26 cellular contexts compared by ENCODE assay signal in the genomic region with DNA sequence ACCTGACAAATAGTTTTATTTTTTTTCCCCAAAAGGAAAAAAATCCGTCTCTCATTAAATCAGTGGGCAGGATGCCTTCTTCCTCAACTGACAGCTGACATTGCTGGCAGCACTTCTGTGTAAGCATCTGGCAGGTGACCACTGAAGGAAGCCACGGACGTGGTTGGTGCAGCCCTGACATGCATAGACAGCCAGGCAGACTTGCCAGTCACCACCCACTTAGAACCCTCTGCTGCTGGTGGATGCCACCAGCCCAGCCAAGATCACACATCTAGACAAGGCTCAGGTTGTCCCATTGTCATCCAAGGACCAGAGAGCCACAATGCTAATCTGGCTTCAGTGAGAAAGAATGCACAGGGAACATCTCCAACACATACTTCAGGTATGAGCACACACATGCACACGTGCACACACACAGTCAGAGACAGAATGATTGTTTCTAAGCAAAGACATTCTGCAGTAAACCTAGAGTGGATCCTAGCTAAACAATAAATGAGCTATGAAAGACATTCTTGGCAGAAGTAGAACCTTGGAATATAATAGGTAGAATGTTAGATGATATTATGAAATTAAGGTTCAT. TPM values are rescaled to one million over a fixed set of nuclear protein-coding genes. Genes with fewer than 3 reads are reported as not detected.
A peak's percentile ranks its signal among the peaks of the same experiment; 100 is the strongest.
DNase-seq lines count a peak whose midpoint lies in the region; ATAC-seq, FAIRE-seq and TF ChIP-seq lines count a peak whose summit lies in the region.
"Had no signal": no experiment of that assay in that cellular context is flagged by ENCODE, and none has a peak within 500 bp of the region (broad histone marks: within the 10 kb centered on the region; RNA-seq: fewer than 3 reads in every experiment).

No MANE protein-coding gene starts in this region.

- no peak overlapping the region for H3K9ac ChIP-seq in IMR-90 (ENCODE audit: low read depth, low read length)
- H3K9ac ChIP-seq in mammary epithelial cell (ENCODE audit: insufficient read depth, low read length), result no peak overlapping the region
- no peak overlapping the region for H3K9ac ChIP-seq in keratinocyte (ENCODE audit: control insufficient read depth, extremely low read depth, insufficient read depth, low read length)

- H3K9me3 ChIP-seq in IMR-90 (ENCODE audit: control insufficient read depth, insufficient read depth, low read length), result no peaks in the 10 kb centered on the region
- no peaks in the 10 kb centered on the region for H3K9me3 ChIP-seq in mammary epithelial cell (replicated peaks; ENCODE audit: insufficient read depth, low read length)
- no peaks in the 10 kb centered on the region for H3K9me3 ChIP-seq in keratinocyte (ENCODE audit: control insufficient read depth, low read depth, low read length)
- H3K9me3 ChIP-seq in right lobe of liver, result no peaks in the 10 kb centered on the region
- H3K9me3 ChIP-seq: A549, HAP-1 had no signal

- no peak overlapping the region for H4K91ac ChIP-seq in IMR-90 (ENCODE audit: insufficient read depth, low read depth, low read length)

- no peaks in the 10 kb centered on the region for H3K27me3 Mint-ChIP-seq in activated CD4-positive, alpha-beta T cell treated with anti-CD3 and anti-CD28 coated beads for 36 hours

- intact Hi-C loops in IMR-90 (cut with micrococcal nuclease), result no loop called here
- intact Hi-C loops in mammary epithelial cell (cut with micrococcal nuclease), result no loop called here
- intact Hi-C loops in right lobe of liver (cut with DNase I), result no loop called here
- intact Hi-C loops in activated CD4-positive, alpha-beta T cell treated with anti-CD3 and anti-CD28 coated beads for 36 hours (cut with DNase I, micrococcal nuclease), result no loop called here
- intact Hi-C loops in cardiac septum (cut with DNase I), result no loop called here

- DNase-seq in IMR-90 (no peak), mammary epithelial cell (peak; percentile 30), keratinocyte (ENCODE audit: low read depth, low spot score) (no peak), right lobe of liver (no peak), cardiac septum (ENCODE audit: low spot score) (no peak)
- DNase-seq in stimulated activated effector memory CD8-positive, alpha-beta T cell treated with anti-CD3 and anti-CD28 coated beads, Interleukin-12 subunit alpha, Interleukin-12 subunit beta, amount 100 ng/mL, for 72 hours (ENCODE audit: low spot score in 2 of 2), result no peak
- no peak for DNase-seq in activated CD4-positive, alpha-beta T cell treated with anti-CD3 and anti-CD28 coated beads for 36 hours
- DNase-seq: Calu3; DMS79 treated with DMSO at 0.1 percent for 48 hours; GF-D8; GOT3; HFFc6; KG1; NCI-H1048; NCI-H1417; NCI-H1694; NCI-H2029 treated with DMSO at 0.1 percent for 48 hours; NCI-H446 treated with DMSO at 0.1 percent for 48 hours; NCI-H526; NCI-H82; NK-92 treated with Interleukin-12 subunit alpha and Interleukin-12 subunit beta, amount 100 ng/mL, for 24 hours; SIG-M5 had no signal

- no peak overlapping the region for H3K18ac ChIP-seq in IMR-90 (ENCODE audit: low read depth, low read length)

- H2BK5ac ChIP-seq in IMR-90 (ENCODE audit: low read depth, low read length, poor library complexity, severe bottlenecking), result no peak overlapping the region

- H4K20me1 ChIP-seq in IMR-90 (ENCODE audit: insufficient read depth, low read length), result no peaks in the 10 kb centered on the region
- H4K20me1 ChIP-seq in mammary epithelial cell (ENCODE audit: insufficient read depth, low read length), result no peaks in the 10 kb centered on the region
- H4K20me1 ChIP-seq in keratinocyte (ENCODE audit: control insufficient read depth, extremely low read depth, insufficient read depth, low read length), result no peaks in the 10 kb centered on the region

- CTCF ChIA-PET in IMR-90 (lab: Yijun Ruan, JAX) (no interaction called here), mammary epithelial cell (lab: Charles Lee; ENCODE audit: low non-redundant PET) (no interaction called here)
- CTCF ChIA-PET in activated CD4-positive, alpha-beta T cell treated with anti-CD3 and anti-CD28 coated beads for 36 hours (lab: Charles Lee), result interaction anchor here (0.5 kb wide), 1 partner anchor 128 kb away, joined by 4 read pairs; no protein-coding TSS in a partner anchor

- H2BK15ac ChIP-seq in IMR-90 (ENCODE audit: low read depth, low read length), result no peak overlapping the region

- no peak overlapping the region for H3K27ac Mint-ChIP-seq in stimulated activated effector memory CD8-positive, alpha-beta T cell treated with anti-CD3 and anti-CD28 coated beads, Interleukin-12 subunit alpha, Interleukin-12 subunit beta, amount 100 ng/mL, for 72 hours
- no peak overlapping the region for H3K27ac Mint-ChIP-seq in activated CD4-positive, alpha-beta T cell treated with anti-CD3 and anti-CD28 coated beads for 36 hours
- H3K27ac Mint-ChIP-seq: HFFc6 had no signal

- H3K4me1 Mint-ChIP-seq in stimulated activated effector memory CD8-positive, alpha-beta T cell treated with anti-CD3 and anti-CD28 coated beads, Interleukin-12 subunit alpha, Interleukin-12 subunit beta, amount 100 ng/mL, for 72 hours, result no peaks in the 10 kb centered on the region
- H3K4me1 Mint-ChIP-seq in activated CD4-positive, alpha-beta T cell treated with anti-CD3 and anti-CD28 coated beads for 36 hours, result no peaks in the 10 kb centered on the region

- H3K56ac ChIP-seq in IMR-90 (ENCODE audit: extremely low read depth, insufficient read depth, low read length), result no peak overlapping the region

- H3K36me3 ChIP-seq in IMR-90 (ENCODE audit: control insufficient read depth, insufficient read depth, low read length) (no peaks in the 10 kb centered on the region), mammary epithelial cell (ENCODE audit: insufficient read depth, low read length) (no peaks in the 10 kb centered on the region), keratinocyte (ENCODE audit: control insufficient read depth in 2 of 2, extremely low read depth in 1 of 2, insufficient read depth in 2 of 2, low read length in 2 of 2) (no peaks in the 10 kb centered on the region), right lobe of liver (no peaks in the 10 kb centered on the region)
- H3K36me3 ChIP-seq: HAP-1 had no signal

- H2AFZ ChIP-seq in IMR-90 (replicated peaks; ENCODE audit: low read length, poor library complexity) (no peak overlapping the region), mammary epithelial cell (ENCODE audit: low read depth, low read length) (peak overlapping the region; percentile 6), keratinocyte (ENCODE audit: control insufficient read depth, low read length) (no peak overlapping the region)

- H2BK20ac ChIP-seq in IMR-90 (ENCODE audit: low read depth, low read length), result no peak overlapping the region

- no peak overlapping the region for H4K8ac ChIP-seq in IMR-90 (ENCODE audit: low read depth in 2 of 2, low read length in 2 of 2)

- in situ Hi-C loops in IMR-90 (cut with MboI; ENCODE audit: low sequenced_read_pairs) (no loop called here), mammary epithelial cell (cut with MboI; ENCODE audit: low sequenced_read_pairs in 2 of 2) (no loop called here)

- H3K27me3 ChIP-seq in IMR-90 (ENCODE audit: control insufficient read depth, insufficient read depth, low read length), result no peaks in the 10 kb centered on the region
- no peaks in the 10 kb centered on the region for H3K27me3 ChIP-seq in mammary epithelial cell (ENCODE audit: insufficient read depth, low read length)
- no peaks in the 10 kb centered on the region for H3K27me3 ChIP-seq in keratinocyte (ENCODE audit: control insufficient read depth, extremely low read depth, insufficient read depth, low read length)
- H3K27me3 ChIP-seq in right lobe of liver, result no peaks in the 10 kb centered on the region

- no CpG with 5 or more reads among the region's 4 CpGs for WGBS in IMR-90 (ENCODE audit: extremely low coverage in 2 of 2, insufficient read length in 1 of 2), 2 experiments
- WGBS in mammary epithelial cell (ENCODE audit: low coverage, missing lambda C conversion rate), result 0% methylated on average over 2 of the region's 4 CpGs
- 57% methylated on average over 4 of the region's 4 CpGs for WGBS in right lobe of liver (ENCODE audit: insufficient coverage, low coverage, low lambda C conversion rate, missing lambda C conversion rate)

- H3K79me1 ChIP-seq in IMR-90 (ENCODE audit: low read depth in 1 of 2, low read length in 2 of 2), result no peaks in the 10 kb centered on the region

- TF ChIP-seq POLR2A in IMR-90 (IDR thresholded peaks at IDR 0.05; ENCODE audit: low read depth, low read length) (no peak), right lobe of liver (IDR thresholded peaks at IDR 0.05) (no peak)

- H3K23ac ChIP-seq in IMR-90 (ENCODE audit: low read depth, low read length), result no peak overlapping the region

- no peak overlapping the region for H3K4me3 Mint-ChIP-seq in stimulated activated effector memory CD8-positive, alpha-beta T cell treated with anti-CD3 and anti-CD28 coated beads, Interleukin-12 subunit alpha, Interleukin-12 subunit beta, amount 100 ng/mL, for 72 hours
- H3K4me3 Mint-ChIP-seq in activated CD4-positive, alpha-beta T cell treated with anti-CD3 and anti-CD28 coated beads for 36 hours, result no peak overlapping the region
- H3K4me3 Mint-ChIP-seq: HFFc6 had no signal

- no peak for TF ChIP-seq RAD21 in IMR-90 (IDR thresholded peaks at IDR 0.05; ENCODE audit: low read length)

- no peak overlapping the region for H4K5ac ChIP-seq in IMR-90 (ENCODE audit: low read depth, low read length)

- no peak overlapping the region for H3K27ac ChIP-seq in IMR-90 (ENCODE audit: insufficient read depth, low read length)
- no peak overlapping the region for H3K27ac ChIP-seq in mammary epithelial cell (ENCODE audit: insufficient read depth, low read depth, low read length)
- H3K27ac ChIP-seq in keratinocyte (ENCODE audit: control insufficient read depth, insufficient read depth, low read length), result no peak overlapping the region
- H3K27ac ChIP-seq in right lobe of liver, result no peak overlapping the region
- H3K27ac ChIP-seq: A549, SK-N-MC had no signal

- peaks cover 16% of the 10 kb centered on the region for H3K9me1 ChIP-seq in IMR-90 (ENCODE audit: insufficient read depth, low read length)
- H3K9me1 ChIP-seq in keratinocyte (ENCODE audit: control insufficient read depth, extremely low read depth, insufficient read depth, low read length), result no peaks in the 10 kb centered on the region

- dilution Hi-C loops in IMR-90 (cut with HindIII; ENCODE audit: low sequenced_read_pairs, unreplicated experiment) (no loop called here), mammary epithelial cell (cut with HindIII; ENCODE audit: low sequenced_read_pairs) (no loop called here), keratinocyte (cut with MboI; ENCODE audit: extremely low pct_ligation_motif_present, low sequenced_read_pairs) (no loop called here)

- ATAC-seq in IMR-90 (ENCODE audit: low read depth) (no peak), right lobe of liver (no peak)
- ATAC-seq in stimulated activated effector memory CD8-positive, alpha-beta T cell treated with anti-CD3 and anti-CD28 coated beads, Interleukin-12 subunit alpha, Interleukin-12 subunit beta, amount 100 ng/mL, for 72 hours, result peak; percentile 42
- ATAC-seq in activated CD4-positive, alpha-beta T cell treated with anti-CD3 and anti-CD28 coated beads for 36 hours, result no peak
- ATAC-seq: A549 had no signal

- no peaks in the 10 kb centered on the region for H3K79me2 ChIP-seq in mammary epithelial cell (ENCODE audit: insufficient read depth, low read length)
- H3K79me2 ChIP-seq in keratinocyte (ENCODE audit: control insufficient read depth, insufficient read depth, low read length), result no peaks in the 10 kb centered on the region

- TF ChIP-seq CTCF in IMR-90 (conservative IDR thresholded peaks at IDR 0.05; ENCODE audit: low read depth, low read length) (no peak), mammary epithelial cell (conservative IDR thresholded peaks at IDR 0.05 in 1 of 2, IDR thresholded peaks at IDR 0.05 in 1 of 2; ENCODE audit: extremely low read depth in 1 of 2, insufficient read depth in 1 of 2, low read depth in 1 of 2, low read length in 2 of 2) (no peak), keratinocyte (optimal IDR thresholded peaks at IDR 0.05 in 1 of 3, IDR thresholded peaks at IDR 0.05 in 1 of 3, conservative IDR thresholded peaks at IDR 0.05 in 1 of 3; ENCODE audit: extremely low read depth in 1 of 3, insufficient read depth in 2 of 3, low read length in 3 of 3) (no peak), right lobe of liver (IDR thresholded peaks at IDR 0.05) (no peak)

- peak overlapping the region; percentile 8; the same call in 1 of the 2 replicates for H3K4ac ChIP-seq in IMR-90 (ENCODE audit: low read depth, low read length)

- H3K4me2 ChIP-seq in IMR-90 (ENCODE audit: low read depth, low read length), result no peak overlapping the region
- H3K4me2 ChIP-seq in mammary epithelial cell (ENCODE audit: insufficient read depth, low read depth, low read length), result no peak overlapping the region
- peak overlapping the region; percentile 7 for H3K4me2 ChIP-seq in keratinocyte (ENCODE audit: control insufficient read depth, extremely low read depth, insufficient read depth, low read depth, low read length)
- H3K4me2 ChIP-seq: A549 had no signal

- POLR2A ChIA-PET in IMR-90 (lab: Charles Lee; ENCODE audit: unreplicated experiment), result no interaction called here
- POLR2A ChIA-PET in activated CD4-positive, alpha-beta T cell treated with anti-CD3 and anti-CD28 coated beads for 36 hours (lab: Charles Lee), result interaction anchor here (0.6 kb wide), 1 partner anchor 172 kb away, joined by 3 read pairs; no protein-coding TSS in a partner anchor

- H3K36me3 Mint-ChIP-seq in stimulated activated effector memory CD8-positive, alpha-beta T cell treated with anti-CD3 and anti-CD28 coated beads, Interleukin-12 subunit alpha, Interleukin-12 subunit beta, amount 100 ng/mL, for 72 hours, result no peaks in the 10 kb centered on the region
- no peaks in the 10 kb centered on the region for H3K36me3 Mint-ChIP-seq in activated CD4-positive, alpha-beta T cell treated with anti-CD3 and anti-CD28 coated beads for 36 hours (ENCODE audit: low read depth)

- H3K4me1 ChIP-seq in IMR-90 (ENCODE audit: control insufficient read depth, insufficient read depth, low read length) (peaks cover 7% of the 10 kb centered on the region), mammary epithelial cell (ENCODE audit: insufficient read depth, low read length) (peaks cover 34% of the 10 kb centered on the region), keratinocyte (ENCODE audit: control insufficient read depth, extremely low read depth, insufficient read depth, low read length) (peaks cover 37% of the 10 kb centered on the region), right lobe of liver (no peaks in the 10 kb centered on the region)
- H3K4me1 ChIP-seq: HAP-1 had no signal

- no peak overlapping the region for H2AK9ac ChIP-seq in IMR-90 (replicated peaks; ENCODE audit: low read depth, low read length, poor library complexity)

- no peaks in the 10 kb centered on the region for H3K9me3 Mint-ChIP-seq in stimulated activated effector memory CD8-positive, alpha-beta T cell treated with anti-CD3 and anti-CD28 coated beads, Interleukin-12 subunit alpha, Interleukin-12 subunit beta, amount 100 ng/mL, for 72 hours
- no peaks in the 10 kb centered on the region for H3K9me3 Mint-ChIP-seq in activated CD4-positive, alpha-beta T cell treated with anti-CD3 and anti-CD28 coated beads for 36 hours (ENCODE audit: low read depth)
- H3K9me3 Mint-ChIP-seq: HFFc6 had no signal

- no peak overlapping the region for H2BK120ac ChIP-seq in IMR-90 (ENCODE audit: low read depth, low read length)

- peak; percentile 39 for FAIRE-seq in keratinocyte (lab: Jason Lieb, UNC)
- FAIRE-seq: A549, GM12891 had no signal

- H2AK5ac ChIP-seq in IMR-90 (ENCODE audit: low read depth, low read length), result no peak overlapping the region

- BruUV-seq in IMR-90 (replicated peaks; lab: Mats Ljungman, UMichigan), result no TSS peak
- no TSS peak for BruUV-seq in mammary epithelial cell (replicated peaks; lab: Mats Ljungman, UMichigan)

- H3K14ac ChIP-seq in IMR-90 (replicated peaks; ENCODE audit: low read depth, low read length), result no peak overlapping the region

- H3K4me3 ChIP-seq in IMR-90 (ENCODE audit: insufficient read depth, low read depth, low read length), result no peak overlapping the region
- no peak overlapping the region for H3K4me3 ChIP-seq in mammary epithelial cell (replicated peaks in 1 of 3; ENCODE audit: insufficient read depth in 1 of 3, low read depth in 2 of 3, low read length in 3 of 3)
- H3K4me3 ChIP-seq in keratinocyte (ENCODE audit: control insufficient read depth in 2 of 3, extremely low read depth in 1 of 3, insufficient read depth in 2 of 3, low read depth in 1 of 3, low read length in 3 of 3), result no peak overlapping the region
- no peak overlapping the region for H3K4me3 ChIP-seq in right lobe of liver
- H3K4me3 ChIP-seq: A549, HAP-1, SK-N-MC had no signal

RNA-seq across cellular contexts. Expression of a gene that starts 49.8 kb away (rescaled TPM):
- total RNA-seq in IMR-90 (2012; rRNA removed) (9.9 and 13.1 TPM in 2 replicates), mammary epithelial cell (10 to 100 TPM; 20.8 to 21.2 TPM), right lobe of liver (10 to 100 TPM in 5 of 6 experiments, 1 to 10 TPM in 1; 9.9 to 38.0 (median 12.9) TPM), cardiac septum (11.6 TPM)
- polyA plus RNA-seq in IMR-90 (2012; rRNA removed) (7.5 and 8.8 TPM in 2 replicates), mammary epithelial cell (15.9 TPM), keratinocyte (18.9 to 27.5 TPM (median 22.6 TPM) in 3 replicates)
- 3.2 and 7.1 TPM in 2 replicates for polyA plus RNA-seq in IMR-90 (2012; cell fraction: cytosol; rRNA removed)
- 7.6 and 22.8 TPM in 2 replicates for polyA plus RNA-seq in IMR-90 (2012; cell fraction: nucleus; rRNA removed; ENCODE audit: low replicate concordance)
- polyA minus RNA-seq in mammary epithelial cell (41.6 TPM), keratinocyte (20.0 to 40.1 TPM (median 27.1 TPM) in 3 replicates)
- polyA plus RNA-seq in keratinocyte (2011; ENCODE audit: low read depth), result 31.7 TPM
- polyA plus RNA-seq in keratinocyte (2011; cell fraction: cytosol; rRNA removed), result 14.7 and 32.0 TPM in 2 replicates
- polyA plus RNA-seq in keratinocyte (2011; cell fraction: nucleus; rRNA removed), result 25.5 and 36.9 TPM in 2 replicates
- 13.8 and 19.4 TPM in 2 replicates for polyA plus RNA-seq in keratinocyte (2012; ENCODE audit: low replicate concordance)
- 17.5 TPM for polyA minus RNA-seq in keratinocyte (2011; cell fraction: cytosol; rRNA and poly(A)+ RNA removed)
- 26.6 and 44.0 TPM in 2 replicates for polyA minus RNA-seq in keratinocyte (2011; cell fraction: nucleus; rRNA and poly(A)+ RNA removed)
- total RNA-seq in activated CD4-positive, alpha-beta T cell treated with anti-CD3 and anti-CD28 coated beads for 36 hours, result 10 to 100 TPM; 18.6 to 20.2 TPM
